ENCODE assay signal across 8 cellular contexts in genomic region chr7:36207451-36208291, GRCh38. TPM values are rescaled to one million over a fixed set of nuclear protein-coding genes. Genes with fewer than 3 reads are reported as not detected.
DNase-seq lines count a peak whose midpoint lies in the region; TF ChIP-seq lines count a peak whose summit lies in the region.

No MANE protein-coding gene starts in this region.

- 38 to 61% methylated on average over 10 of the region's 10 CpGs for WGBS in testis, 2 donors

- H3K36me3 ChIP-seq in breast epithelium, result no peaks in the 10 kb centered on the region
- H3K36me3 ChIP-seq in testis (ENCODE audit: low read depth, missing control alignments), result no peaks in the 10 kb centered on the region

- TF ChIP-seq CTCF in breast epithelium (IDR thresholded peaks at IDR 0.05) (peak in 1 of 3 donors; percentile 21), testis (IDR thresholded peaks at IDR 0.05) (peak in 1 of 3 experiments; percentile 20)

- no peaks in the 10 kb centered on the region for H3K9me3 ChIP-seq in breast epithelium
- no peaks in the 10 kb centered on the region for H3K9me3 ChIP-seq in testis

- H3K27ac ChIP-seq in breast epithelium (peak overlapping the region; percentile 71 to 73), testis (peak overlapping the region in 1 of 2 donors; percentile 60)

- no peak for TF ChIP-seq POLR2A in breast epithelium (IDR thresholded peaks at IDR 0.05)
- TF ChIP-seq POLR2A in testis (IDR thresholded peaks at IDR 0.05), result no peak

- DNase-seq in AG08396 (ENCODE audit: low spot score) (peak; percentile 75), LoVo (ENCODE audit: low spot score) (peak; percentile 11), breast epithelium (ENCODE audit: low spot score in 2 of 2) (peak in 1 of 2 donors; percentile 47), left kidney (ENCODE audit: low read depth, low spot score) (peak; percentile 55), testis (peak; percentile 57), NCI-H446 (lab: John Stamatoyannopoulos, UW) (no peak), islet precursor cell (no peak), NCI-H2029 (lab: John Stamatoyannopoulos, UW) (no peak)

- H3K27me3 ChIP-seq in breast epithelium, result no peaks in the 10 kb centered on the region
- no peaks in the 10 kb centered on the region for H3K27me3 ChIP-seq in testis

- intact Hi-C loops in breast epithelium (cut with DNase I; ENCODE audit: low total_unique reads) (no loop called here), testis (cut with DNase I; ENCODE audit: low total_unique reads) (no loop called here)

- H3K4me1 ChIP-seq in breast epithelium (peaks cover 0 to 5% of the 10 kb centered on the region in 2 donors), testis (peaks cover 22% of the 10 kb centered on the region)

- H3K4me3 ChIP-seq in breast epithelium (peak overlapping the region in 1 of 3 donors; percentile 1), testis (no peak overlapping the region)

RNA-seq across cellular contexts. Expression of gene EEPD1, which starts 54.6 kb away (rescaled TPM):
- 10 to 100 TPM in 2 of 3 donors, 1 to 10 TPM in 1; 6.4 to 32.5 (median 10.5) TPM for total RNA-seq in breast epithelium
- 10 to 100 TPM; 10.2 to 10.9 TPM for total RNA-seq in testis
- 11.8 TPM for polyA plus RNA-seq in testis (ENCODE audit: insufficient read depth, low read depth, low replicate concordance)

Comparison
In these comparisons a context has a peak if more than half of its experiments do, and no peak if none do; other contexts are left out.
1. DNase-seq: peak in AG08396 (single experiment), LoVo (single experiment), left kidney (single experiment) and testis (single experiment); none in NCI-H446 (0 of 2), islet precursor cell (single experiment) and NCI-H2029 (single experiment).